Comparison of ENCODE assay signal across 8 cellular contexts in genomic region chr2:96116879-96117533, GRCh38. TPM values are rescaled to one million over a fixed set of nuclear protein-coding genes. Genes with fewer than 3 reads are reported as not detected.
DNase-seq lines count a peak whose midpoint lies in the region; ATAC-seq and TF ChIP-seq lines count a peak whose summit lies in the region.

No MANE protein-coding gene starts in this region.

- peak overlapping the region; percentile 48 for H4K91ac ChIP-seq in trophoblast cell (ENCODE audit: low read depth, low read length)

- H3K36me3 Mint-ChIP-seq in glutamatergic neuron (ENCODE audit: unreplicated experiment), result peaks cover 12% of the 10 kb centered on the region

- peak overlapping the region; percentile 8 for H4K8ac ChIP-seq in trophoblast cell (ENCODE audit: low read depth, low read length)

- DNase-seq in AG04450 (ENCODE audit: low read depth, low spot score) (no peak), OCI-M2 (lab: John Stamatoyannopoulos, UW; ENCODE audit: unreplicated experiment) (peak; percentile 1), glutamatergic neuron (peak; percentile 76), trophoblast cell (peak; percentile 33 to 74)
- peak; percentile 86 for DNase-seq in activated effector memory CD4-positive, alpha-beta T cell treated with anti-CD3 and anti-CD28 coated beads, Interleukin-2, amount 50 U/mL, for 16 hours

- H3K9me3 ChIP-seq in AG04450 (ENCODE audit: control insufficient read depth, insufficient read depth, low read length) (peaks cover 9% of the 10 kb centered on the region), trophoblast cell (ENCODE audit: insufficient read depth, low read depth, low read length) (peaks cover 12% of the 10 kb centered on the region)

- no peaks in the 10 kb centered on the region for H3K79me2 ChIP-seq in trophoblast cell (ENCODE audit: control insufficient read depth, insufficient read depth, low read length, poor library complexity)

- H3K4ac ChIP-seq in trophoblast cell (ENCODE audit: low read depth, low read length), result no peak overlapping the region

- H3K9ac ChIP-seq in trophoblast cell (ENCODE audit: low read length), result no peak overlapping the region

- H2BK12ac ChIP-seq in trophoblast cell (ENCODE audit: low read length), result no peak overlapping the region

- H3K4me2 ChIP-seq in trophoblast cell (ENCODE audit: low read length), result peak overlapping the region; percentile 85

- H3K27me3 ChIP-seq in AG04450 (ENCODE audit: control insufficient read depth, insufficient read depth, low read length) (peaks cover 69% of the 10 kb centered on the region), trophoblast cell (ENCODE audit: insufficient read depth, low read length) (peaks cover 5% of the 10 kb centered on the region)

- H3K14ac ChIP-seq in trophoblast cell (ENCODE audit: low read length), result peak overlapping the region; percentile 38

- no peak overlapping the region for H3K27ac Mint-ChIP-seq in glutamatergic neuron (ENCODE audit: unreplicated experiment)

- no peak overlapping the region for H3K4me3 Mint-ChIP-seq in glutamatergic neuron (ENCODE audit: unreplicated experiment)

- peaks cover 2% of the 10 kb centered on the region for H3K4me1 Mint-ChIP-seq in glutamatergic neuron (ENCODE audit: low read depth, unreplicated experiment)

- no CpG with 5 or more reads among the region's 62 CpGs for WGBS in trophoblast cell (ENCODE audit: extremely low coverage, insufficient coverage, insufficient read length)

- no peaks in the 10 kb centered on the region for H3K79me1 ChIP-seq in trophoblast cell (ENCODE audit: low read length)

- H2BK5ac ChIP-seq in trophoblast cell (ENCODE audit: low read depth, low read length, poor library complexity), result no peak overlapping the region

- ATAC-seq in GM18498 (IDR thresholded peaks at IDR 0.05; ENCODE audit: unreplicated experiment) (peak; percentile 79), HG03039 (IDR thresholded peaks at IDR 0.05; ENCODE audit: unreplicated experiment) (peak; percentile 46), HG03439 (IDR thresholded peaks at IDR 0.05; ENCODE audit: unreplicated experiment) (no peak)

- peak overlapping the region; percentile 25 for H2BK120ac ChIP-seq in trophoblast cell (ENCODE audit: insufficient read depth, low read length, poor library complexity)

- H2AFZ ChIP-seq in trophoblast cell (ENCODE audit: insufficient read depth, low read length, poor library complexity), result peak overlapping the region; percentile 60

- H3K27me3 Mint-ChIP-seq in glutamatergic neuron (ENCODE audit: unreplicated experiment), result peaks cover 21% of the 10 kb centered on the region

- H3K18ac ChIP-seq in trophoblast cell (ENCODE audit: low read length), result no peak overlapping the region

- H3K4me1 ChIP-seq in trophoblast cell (ENCODE audit: control insufficient read depth in 1 of 2, insufficient read depth in 2 of 2, low read length in 2 of 2), result peaks cover 6 to 11% of the 10 kb centered on the region in 2 experiments

- CTCF ChIA-PET in AG04450 (lab: Charles Lee), result interaction anchor here (0.5 to 3.5 kb wide), 16 partner anchors 9 to 184 kb away, joined by 3 to 24 read pairs (median 4); no protein-coding TSS in a partner anchor

- H3K9me3 Mint-ChIP-seq in glutamatergic neuron (ENCODE audit: unreplicated experiment), result peaks cover 10% of the 10 kb centered on the region

- H4K12ac ChIP-seq in trophoblast cell (ENCODE audit: low read depth, low read length), result no peak overlapping the region

- POLR2A ChIA-PET in AG04450 (lab: Yijun Ruan, JAX), result no interaction called here

- H3K36me3 ChIP-seq in trophoblast cell (ENCODE audit: control insufficient read depth in 1 of 2, insufficient read depth in 2 of 2, low read length in 2 of 2), result no peaks in the 10 kb centered on the region

- no peak overlapping the region for H3K23ac ChIP-seq in trophoblast cell (ENCODE audit: low read length)

- H3K4me3 ChIP-seq in AG04450 (ENCODE audit: low read depth, low read length) (no peak overlapping the region), trophoblast cell (ENCODE audit: low read depth, low read length) (peak overlapping the region; percentile 69)

- H2AK5ac ChIP-seq in trophoblast cell (ENCODE audit: low read length), result no peak overlapping the region

- no peak overlapping the region for H3K27ac ChIP-seq in AG04450 (ENCODE audit: low read depth, low read length)
- no peak overlapping the region for H3K27ac ChIP-seq in trophoblast cell (ENCODE audit: low read depth, low read length)

- peak; percentile 45 for TF ChIP-seq CTCF in AG04450 (IDR thresholded peaks at IDR 0.05; ENCODE audit: low read depth, low read length)
- TF ChIP-seq CTCF in glutamatergic neuron (IDR thresholded peaks at IDR 0.05; ENCODE audit: partially characterized antibody, unreplicated experiment), result peak; percentile 92

RNA-seq across cellular contexts. Expression of gene ADRA2B, which starts 0.6 kb away (rescaled TPM):
- not detected in 2 replicates for polyA plus RNA-seq in AG04450 (2011; rRNA removed)
- not detected in 2 replicates for polyA minus RNA-seq in AG04450 (2011; rRNA and poly(A)+ RNA removed)
- 0.91 TPM for total RNA-seq in glutamatergic neuron (ENCODE audit: unreplicated experiment)
- polyA plus RNA-seq in trophoblast cell (2013), result 3.6 and 3.8 TPM in 2 replicates

RNA-seq across cellular contexts. Expression of gene ASTL, which starts 21.3 kb away (rescaled TPM):
- polyA plus RNA-seq in AG04450 (2011; rRNA removed), result not detected in 2 replicates
- polyA minus RNA-seq in AG04450 (2011; rRNA and poly(A)+ RNA removed), result not detected in 2 replicates
- total RNA-seq in glutamatergic neuron (ENCODE audit: unreplicated experiment), result not detected
- polyA plus RNA-seq in trophoblast cell (2013), result 0.07 TPM in 1 of 2 replicates, not detected in the other

RNA-seq across cellular contexts. Expression of gene DUSP2, which starts 28.2 kb away (rescaled TPM):
- polyA plus RNA-seq in AG04450 (2011; rRNA removed), result 0.94 and 1.0 TPM in 2 replicates
- polyA minus RNA-seq in AG04450 (2011; rRNA and poly(A)+ RNA removed), result 1.2 and 1.5 TPM in 2 replicates
- total RNA-seq in glutamatergic neuron (ENCODE audit: unreplicated experiment), result 0.34 TPM
- polyA plus RNA-seq in trophoblast cell (2013), result 4.0 and 4.5 TPM in 2 replicates
